ENCODE assay signal across 23 cellular contexts in genomic region chr1:197933647-197934046, GRCh38. TPM values are rescaled to one million over a fixed set of nuclear protein-coding genes. Genes with fewer than 3 reads are reported as not detected.
A peak's percentile ranks its signal among the peaks of the same experiment; 100 is the strongest.
DNase-seq lines count a peak whose midpoint lies in the region; ATAC-seq and TF ChIP-seq lines count a peak whose summit lies in the region.
"Had no signal": no experiment of that assay in that cellular context is flagged by ENCODE, and none has a peak within 500 bp of the region (broad histone marks: within the 10 kb centered on the region; RNA-seq: fewer than 3 reads in every experiment).

No MANE protein-coding gene starts in this region.

- peaks cover 9% of the 10 kb centered on the region for H3K4me1 Mint-ChIP-seq in chondrocyte (ENCODE audit: low read depth)
- peaks cover 0 to 4% (median 1%) of the 10 kb centered on the region in 4 donors for H3K4me1 Mint-ChIP-seq in naive thymus-derived CD8-positive, alpha-beta T cell

- no peaks in the 10 kb centered on the region for H3K79me2 ChIP-seq in GM23248 (ENCODE audit: insufficient read depth)

- H3K9me3 Mint-ChIP-seq in chondrocyte (ENCODE audit: low read depth), result no peaks in the 10 kb centered on the region
- H3K9me3 Mint-ChIP-seq in naive thymus-derived CD8-positive, alpha-beta T cell, result no peaks in the 10 kb centered on the region
- H3K9me3 Mint-ChIP-seq: CD8-positive, alpha-beta memory T cell had no signal

- POLR2A ChIA-PET in naive thymus-derived CD8-positive, alpha-beta T cell (lab: Charles Lee), result no interaction called here

- no peaks in the 10 kb centered on the region for H3F3A ChIP-seq in GM23248 (ENCODE audit: insufficient read depth)

- H3K27ac Mint-ChIP-seq in chondrocyte (ENCODE audit: unreplicated experiment), result peak overlapping the region; percentile 24
- H3K27ac Mint-ChIP-seq in naive thymus-derived CD8-positive, alpha-beta T cell, result no peak overlapping the region
- H3K27ac Mint-ChIP-seq: CD14-positive monocyte had no signal

- no peak for ATAC-seq in naive thymus-derived CD8-positive, alpha-beta T cell
- ATAC-seq in GM21723 (IDR thresholded peaks at IDR 0.05; ENCODE audit: unreplicated experiment), result no peak
- ATAC-seq: HCT116, Panc1 had no signal

- no peak for TF ChIP-seq CTCF in chondrocyte (IDR thresholded peaks at IDR 0.05)

- H3K27me3 Mint-ChIP-seq in chondrocyte (ENCODE audit: low read depth), result peaks cover 50% of the 10 kb centered on the region
- peaks cover 8 to 65% (median 29%) of the 10 kb centered on the region in 5 donors for H3K27me3 Mint-ChIP-seq in naive thymus-derived CD8-positive, alpha-beta T cell

- DNase-seq in NOMO-1 treated with DMSO at 0.1 percent for 48 hours (lab: John Stamatoyannopoulos, UW; ENCODE audit: unreplicated experiment) (peak; percentile 11), NOMO-1 (lab: John Stamatoyannopoulos, UW; ENCODE audit: unreplicated experiment in 2 of 2) (no peak), GM23248 (no peak), OCI-M1 (lab: John Stamatoyannopoulos, UW) (peak; percentile 55), chondrocyte (ENCODE audit: low spot score) (no peak), DMS79 treated with DMSO at 0.1 percent for 48 hours (lab: John Stamatoyannopoulos, UW) (no peak)
- DNase-seq in naive thymus-derived CD8-positive, alpha-beta T cell, result no peak
- DNase-seq: BE2C; CD8-positive, alpha-beta memory T cell; KG1; MM.1S; NCI-H1694; NCI-H2029 treated with DMSO at 0.1 percent for 48 hours; NCI-H2227 treated with DMSO at 0.1 percent for 48 hours; NCI-H526 treated with DMSO at 0.1 percent for 48 hours; SHP77; T-helper 2 cell had no signal

- H3K36me3 ChIP-seq in GM23248 (ENCODE audit: low read depth), result no peaks in the 10 kb centered on the region

- peak overlapping the region; percentile 26 for H2AFZ ChIP-seq in GM23248

- no peaks in the 10 kb centered on the region for H3K9me3 ChIP-seq in GM23248 (ENCODE audit: low read depth)
- H3K9me3 ChIP-seq: BE2C had no signal

- H3K4me3 ChIP-seq in GM23248, result no peak overlapping the region

- in situ Hi-C loops in GM23248 (cut with MboI), result no loop called here

- H3K4me2 ChIP-seq in GM23248 (ENCODE audit: unreplicated experiment), result no peak overlapping the region

- H4K20me1 ChIP-seq in GM23248 (ENCODE audit: insufficient read depth), result no peaks in the 10 kb centered on the region

- H3K27me3 ChIP-seq in GM23248 (replicated peaks; ENCODE audit: insufficient read depth), result no peaks in the 10 kb centered on the region
- H3K27me3 ChIP-seq: BE2C had no signal

- peaks cover 5% of the 10 kb centered on the region for H3K36me3 Mint-ChIP-seq in chondrocyte (ENCODE audit: low read depth)
- no peaks in the 10 kb centered on the region for H3K36me3 Mint-ChIP-seq in naive thymus-derived CD8-positive, alpha-beta T cell
- H3K36me3 Mint-ChIP-seq: CD14-positive monocyte; CD8-positive, alpha-beta memory T cell had no signal

- H3K9ac ChIP-seq in GM23248, result no peak overlapping the region

- no peaks in the 10 kb centered on the region for H3K9me2 ChIP-seq in GM23248 (ENCODE audit: insufficient read depth)

- no peak overlapping the region for H3K27ac ChIP-seq in GM23248
- H3K27ac ChIP-seq: 22Rv1, RWPE1 had no signal

- 38 to 44% methylated on average over 1 of the region's 1 CpG for whole genome bisulfite sequencing in GM23248 (ENCODE audit: low coverage in 1 of 2, low lambda C conversion rate in 2 of 2, missing lambda C conversion rate in 2 of 2), 2 experiments

- H3K4me3 Mint-ChIP-seq in chondrocyte (ENCODE audit: unreplicated experiment), result no peak overlapping the region
- H3K4me3 Mint-ChIP-seq in naive thymus-derived CD8-positive, alpha-beta T cell, result no peak overlapping the region
- H3K4me3 Mint-ChIP-seq: CD8-positive, alpha-beta memory T cell had no signal

- H3K4me1 ChIP-seq in GM23248 (ENCODE audit: insufficient read depth), result no peaks in the 10 kb centered on the region
- H3K4me1 ChIP-seq: BE2C had no signal

RNA-seq across cellular contexts. Expression of gene LHX9, which starts 16.5 kb away (rescaled TPM):
- 0.13 and 0.43 TPM in 2 replicates for total RNA-seq in GM23248 (2014; rRNA removed; shearing (Covaris generic))
- 1.3 and 1.5 TPM in 2 replicates for polyA plus RNA-seq in GM23248 (2016; fragmentation: Nextera tagmentation; extraction: Ambion mirVana)
- not detected in 3 replicates for total RNA-seq in chondrocyte
- total RNA-seq in naive thymus-derived CD8-positive, alpha-beta T cell, result not detected
- polyA plus RNA-seq in naive thymus-derived CD8-positive, alpha-beta T cell, result not detected
- polyA plus RNA-seq: CD14-positive monocyte; CD8-positive, alpha-beta memory T cell had no signal

RNA-seq across cellular contexts. Expression of gene C1orf53, which starts 31.2 kb away (rescaled TPM):
- total RNA-seq in GM23248 (2014; rRNA removed; shearing (Covaris generic)), result 17.3 and 90.2 TPM in 2 replicates
- 39.8 and 41.9 TPM in 2 replicates for polyA plus RNA-seq in GM23248 (2016; fragmentation: Nextera tagmentation; extraction: Ambion mirVana)
- 4.1 to 6.2 TPM (median 5.3 TPM) in 3 replicates for total RNA-seq in chondrocyte
- not detected for total RNA-seq in naive thymus-derived CD8-positive, alpha-beta T cell
- polyA plus RNA-seq in naive thymus-derived CD8-positive, alpha-beta T cell, result 1 to 10 TPM in 2 of 3 donors, not detected in 1; 1.4 to 2.7 TPM
- polyA plus RNA-seq: CD8-positive, alpha-beta memory T cell had no signal

Comparison
In these comparisons a context has a peak if more than half of its experiments do, and no peak if none do; other contexts are left out.
1. DNase-seq: peak in NOMO-1 treated with DMSO at 0.1 percent for 48 hours (single experiment) and OCI-M1 (single experiment); none in NOMO-1 (0 of 2), GM23248 (single experiment), chondrocyte (single experiment), DMS79 treated with DMSO at 0.1 percent for 48 hours (single experiment) and naive thymus-derived CD8-positive, alpha-beta T cell (0 of 10).